In the genomic region with DNA sequence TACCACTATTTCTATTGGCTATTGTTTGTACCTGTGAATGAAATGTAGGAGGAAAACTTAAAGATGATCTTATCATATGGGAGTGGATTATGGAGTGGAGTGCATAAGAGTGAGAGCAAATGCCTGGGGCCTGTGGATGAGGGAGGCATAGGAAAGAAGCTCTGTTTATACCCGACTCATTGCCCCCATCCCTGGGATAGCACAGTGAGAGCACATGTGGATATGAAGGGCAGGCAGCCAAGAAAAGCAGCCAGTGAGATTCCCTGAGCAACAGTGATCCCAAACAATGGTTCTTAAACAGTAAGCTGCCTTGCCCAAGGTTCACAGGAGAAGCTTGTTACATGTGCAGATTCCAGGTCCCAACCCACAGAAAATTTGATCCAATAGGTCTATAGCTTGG, we compare ENCODE assay signal across 7 cellular contexts. TPM values are rescaled to one million over a fixed set of nuclear protein-coding genes. Genes with fewer than 3 reads are reported as not detected.
"Had no signal": no experiment of that assay in that cellular context is flagged by ENCODE, and none has a peak within 500 bp of the region (broad histone marks: within the 10 kb centered on the region; RNA-seq: fewer than 3 reads in every experiment).

No MANE protein-coding gene starts in this region.

RNA-seq across cellular contexts. Expression of a gene that starts 2.3 kb away (rescaled TPM):
- total RNA-seq: activated B cell treated with CpG ODN at 0.5 μM for 24 hours; activated CD4-positive, alpha-beta T cell treated with anti-CD3 and anti-CD28 coated beads, Interleukin-2, amount 10 ng/mL, durations not matched to agents 24 days and 14 days; activated CD8-positive, alpha-beta memory T cell treated with anti-CD3 and anti-CD28 coated beads, Interleukin-2, amount 10 ng/mL, durations not matched to agents 7 days and 5 days; activated T-helper 1 cell treated with anti-CD3 and anti-CD28 coated beads, Interleukin-12 subunit alpha, Interleukin-12 subunit beta, Interleukin-2, Interleukin-4 antibody, amounts not matched to agents 30 ng/mL and 10 ng/mL and 1 ng/mL, durations not matched to agents 14 hours and 24 hours and 36 hours; ascending aorta; Peyer's patch; T-cell had no signal

RNA-seq across cellular contexts. Expression of a gene that starts 57.3 kb away (rescaled TPM):
- total RNA-seq: activated B cell treated with CpG ODN at 0.5 μM for 24 hours; activated CD4-positive, alpha-beta T cell treated with anti-CD3 and anti-CD28 coated beads, Interleukin-2, amount 10 ng/mL, durations not matched to agents 24 days and 14 days; activated CD8-positive, alpha-beta memory T cell treated with anti-CD3 and anti-CD28 coated beads, Interleukin-2, amount 10 ng/mL, durations not matched to agents 7 days and 5 days; activated T-helper 1 cell treated with anti-CD3 and anti-CD28 coated beads, Interleukin-12 subunit alpha, Interleukin-12 subunit beta, Interleukin-2, Interleukin-4 antibody, amounts not matched to agents 30 ng/mL and 10 ng/mL and 1 ng/mL, durations not matched to agents 14 hours and 24 hours and 36 hours; ascending aorta had no signal
